25 cellular contexts compared by ENCODE assay signal in genomic region chr16:7361416-7362129, GRCh38. TPM values are rescaled to one million over a fixed set of nuclear protein-coding genes. Genes with fewer than 3 reads are reported as not detected.
"Had no signal": no experiment of that assay in that cellular context is flagged by ENCODE, and none has a peak within 500 bp of the region (broad histone marks: within the 10 kb centered on the region; RNA-seq: fewer than 3 reads in every experiment).

No MANE protein-coding gene starts in this region.

- H3K36me3 Mint-ChIP-seq: activated naive CD8-positive, alpha-beta T cell treated with anti-CD3 and anti-CD28 coated beads, Interleukin-2, amount 10 ng/mL, durations not matched to agents 7 days and 5 days had no signal

- H3K4me3 ChIP-seq: adrenal gland, Peyer's patch, SJSA1 had no signal

- ATAC-seq: activated CD4-positive, CD25-positive, alpha-beta regulatory T cell treated with anti-CD3 and anti-CD28 coated beads, Interleukin-2, amount 50 U/mL, for 24 hours; activated CD8-positive, alpha-beta T cell treated with anti-CD3 and anti-CD28 coated beads, Interleukin-2, amount 10 ng/mL, durations not matched to agents 7 days and 5 days; SK-N-SH treated with all-trans-retinoic acid at 6 μM for 48 hours had no signal

- H3K4me1 Mint-ChIP-seq: activated naive CD8-positive, alpha-beta T cell treated with anti-CD3 and anti-CD28 coated beads, Interleukin-2, amount 10 ng/mL, durations not matched to agents 7 days and 5 days had no signal

- H3K27me3 ChIP-seq: adrenal gland, Peyer's patch, SJSA1 had no signal

- H3K9me3 ChIP-seq: adrenal gland, Peyer's patch had no signal

- DNase-seq: activated CD4-positive, alpha-beta T cell treated with anti-CD3 and anti-CD28 coated beads for 4 hours; activated CD8-positive, alpha-beta memory T cell treated with anti-CD3 and anti-CD28 coated beads, Interleukin-2, amount 50 U/mL, for 48 hours; activated CD8-positive, alpha-beta T cell treated with anti-CD3 and anti-CD28 coated beads, Interleukin-2, amount 10 ng/mL, durations not matched to agents 7 days and 5 days; activated naive CD4-positive, alpha-beta T cell treated with anti-CD3 and anti-CD28 coated beads, Interleukin-2, amount 50 U/mL, for 16 hours; activated naive CD8-positive, alpha-beta T cell treated with anti-CD3 and anti-CD28 coated beads, Interleukin-2, amount 10 ng/mL, durations not matched to agents 7 days and 5 days; activated T-cell treated with anti-CD3 and anti-CD28 coated beads, Interleukin-2, amount 50 U/mL, for 1 hour; adrenal gland; anterior cingulate cortex; central memory CD4-positive, alpha-beta T cell; Karpas-422; MM.1S; NCI-H1105 treated with DMSO at 0.1 percent for 48 hours; NCI-H1436 treated with DMSO at 0.1 percent for 48 hours; NCI-H187; NCI-H446; NCI-H524 treated with DMSO at 0.1 percent for 48 hours; NCI-H748 treated with DMSO at 0.1 percent for 48 hours; Peyer's patch; SHP77; SW 1271 had no signal

- H3K4me1 ChIP-seq: adrenal gland, Peyer's patch, SJSA1 had no signal

- H3K27ac ChIP-seq: adrenal gland, Peyer's patch, SJSA1 had no signal

- H3K36me3 ChIP-seq: adrenal gland, Peyer's patch, SJSA1 had no signal

- H3K27me3 Mint-ChIP-seq: activated naive CD8-positive, alpha-beta T cell treated with anti-CD3 and anti-CD28 coated beads, Interleukin-2, amount 10 ng/mL, durations not matched to agents 7 days and 5 days had no signal

- H3K27ac Mint-ChIP-seq: activated CD8-positive, alpha-beta T cell treated with anti-CD3 and anti-CD28 coated beads, Interleukin-2, amount 10 ng/mL, durations not matched to agents 7 days and 5 days; activated naive CD8-positive, alpha-beta T cell treated with anti-CD3 and anti-CD28 coated beads, Interleukin-2, amount 10 ng/mL, durations not matched to agents 7 days and 5 days; T-helper 2 cell treated with Interferon-gamma antibody and Interleukin-4, amounts not matched to agents 5 μg/mL and 100 μg/mL, for 36 hours had no signal

- H3K4me3 Mint-ChIP-seq: activated CD8-positive, alpha-beta T cell treated with anti-CD3 and anti-CD28 coated beads, Interleukin-2, amount 10 ng/mL, durations not matched to agents 7 days and 5 days; activated naive CD8-positive, alpha-beta T cell treated with anti-CD3 and anti-CD28 coated beads, Interleukin-2, amount 10 ng/mL, durations not matched to agents 7 days and 5 days; T-helper 2 cell treated with Interferon-gamma antibody and Interleukin-4, amounts not matched to agents 5 μg/mL and 100 μg/mL, for 36 hours had no signal

RNA-seq across cellular contexts. Expression of gene RBFOX1, which starts 28.9 kb away (rescaled TPM):
- total RNA-seq: activated CD8-positive, alpha-beta T cell treated with anti-CD3 and anti-CD28 coated beads, Interleukin-2, amount 10 ng/mL, durations not matched to agents 7 days and 5 days; activated naive CD8-positive, alpha-beta T cell treated with anti-CD3 and anti-CD28 coated beads, Interleukin-2, amount 10 ng/mL, durations not matched to agents 7 days and 5 days; SJSA1; T-helper 1 cell treated with Interleukin-12 subunit alpha and Interleukin-12 subunit beta and Interleukin-4 antibody, amounts not matched to agents 30 ng/mL and 1 ng/mL, for 36 hours had no signal
